Comparison of ENCODE assay signal across 1 cellular context in the genomic region with DNA sequence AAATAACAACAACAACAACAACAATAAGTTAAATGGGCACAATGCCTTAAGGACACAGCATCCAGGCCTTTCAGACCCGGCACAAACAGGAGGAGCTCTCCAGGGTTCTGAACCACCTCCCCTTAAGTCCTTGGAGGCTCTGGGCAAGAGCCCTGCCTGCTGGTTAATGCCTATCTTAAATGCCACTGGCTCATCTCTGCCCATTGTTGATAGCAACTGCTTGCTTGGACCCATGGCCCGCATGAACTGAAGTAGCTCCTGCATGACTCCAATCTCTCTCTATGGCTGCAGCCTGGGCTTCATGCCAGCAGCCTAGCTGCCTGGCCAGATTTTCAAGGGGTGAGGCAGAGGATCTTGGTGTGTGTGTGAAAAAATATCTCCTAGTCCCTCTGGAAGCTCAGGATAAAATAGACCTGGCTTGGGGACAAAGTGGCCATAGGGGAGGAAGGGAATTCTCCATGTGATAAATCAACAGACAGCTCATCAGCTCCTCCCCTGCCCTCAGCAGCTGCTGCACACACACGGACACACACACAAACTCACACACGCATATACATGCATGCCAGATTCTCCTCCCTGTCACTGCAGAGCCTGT.
TF ChIP-seq lines count a peak whose summit lies in the region.

No MANE protein-coding gene starts in this region.

TF ChIP-seq in K562, 482 proteins besides CTCF, POLR2A, EP300 and RAD21:
- TF ChIP-seq MEF2A (IDR thresholded peaks at IDR 0.05; ENCODE audit: control insufficient read depth, low read depth, low read length), result no peak
- peak; percentile 84 for TF ChIP-seq MIER1 (IDR thresholded peaks at IDR 0.05; ENCODE audit: low read depth)
- peak; percentile 89; the same call in 1 of the 2 replicates for TF ChIP-seq EHMT2 (IDR thresholded peaks at IDR 0.05)
- TF ChIP-seq, protein P1, sequence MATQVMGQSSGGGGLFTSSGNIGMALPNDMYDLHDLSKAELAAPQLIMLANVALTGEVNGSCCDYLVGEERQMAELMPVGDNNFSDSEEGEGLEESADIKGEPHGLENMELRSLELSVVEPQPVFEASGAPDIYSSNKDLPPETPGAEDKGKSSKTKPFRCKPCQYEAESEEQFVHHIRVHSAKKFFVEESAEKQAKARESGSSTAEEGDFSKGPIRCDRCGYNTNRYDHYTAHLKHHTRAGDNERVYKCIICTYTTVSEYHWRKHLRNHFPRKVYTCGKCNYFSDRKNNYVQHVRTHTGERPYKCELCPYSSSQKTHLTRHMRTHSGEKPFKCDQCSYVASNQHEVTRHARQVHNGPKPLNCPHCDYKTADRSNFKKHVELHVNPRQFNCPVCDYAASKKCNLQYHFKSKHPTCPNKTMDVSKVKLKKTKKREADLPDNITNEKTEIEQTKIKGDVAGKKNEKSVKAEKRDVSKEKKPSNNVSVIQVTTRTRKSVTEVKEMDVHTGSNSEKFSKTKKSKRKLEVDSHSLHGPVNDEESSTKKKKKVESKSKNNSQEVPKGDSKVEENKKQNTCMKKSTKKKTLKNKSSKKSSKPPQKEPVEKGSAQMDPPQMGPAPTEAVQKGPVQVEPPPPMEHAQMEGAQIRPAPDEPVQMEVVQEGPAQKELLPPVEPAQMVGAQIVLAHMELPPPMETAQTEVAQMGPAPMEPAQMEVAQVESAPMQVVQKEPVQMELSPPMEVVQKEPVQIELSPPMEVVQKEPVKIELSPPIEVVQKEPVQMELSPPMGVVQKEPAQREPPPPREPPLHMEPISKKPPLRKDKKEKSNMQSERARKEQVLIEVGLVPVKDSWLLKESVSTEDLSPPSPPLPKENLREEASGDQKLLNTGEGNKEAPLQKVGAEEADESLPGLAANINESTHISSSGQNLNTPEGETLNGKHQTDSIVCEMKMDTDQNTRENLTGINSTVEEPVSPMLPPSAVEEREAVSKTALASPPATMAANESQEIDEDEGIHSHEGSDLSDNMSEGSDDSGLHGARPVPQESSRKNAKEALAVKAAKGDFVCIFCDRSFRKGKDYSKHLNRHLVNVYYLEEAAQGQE (CRISPR knock-in tag; IDR thresholded peaks at IDR 0.05; ENCODE audit: low read depth), result peak; percentile 89
